ENCODE assay signal across 21 cellular contexts in the genomic region with DNA sequence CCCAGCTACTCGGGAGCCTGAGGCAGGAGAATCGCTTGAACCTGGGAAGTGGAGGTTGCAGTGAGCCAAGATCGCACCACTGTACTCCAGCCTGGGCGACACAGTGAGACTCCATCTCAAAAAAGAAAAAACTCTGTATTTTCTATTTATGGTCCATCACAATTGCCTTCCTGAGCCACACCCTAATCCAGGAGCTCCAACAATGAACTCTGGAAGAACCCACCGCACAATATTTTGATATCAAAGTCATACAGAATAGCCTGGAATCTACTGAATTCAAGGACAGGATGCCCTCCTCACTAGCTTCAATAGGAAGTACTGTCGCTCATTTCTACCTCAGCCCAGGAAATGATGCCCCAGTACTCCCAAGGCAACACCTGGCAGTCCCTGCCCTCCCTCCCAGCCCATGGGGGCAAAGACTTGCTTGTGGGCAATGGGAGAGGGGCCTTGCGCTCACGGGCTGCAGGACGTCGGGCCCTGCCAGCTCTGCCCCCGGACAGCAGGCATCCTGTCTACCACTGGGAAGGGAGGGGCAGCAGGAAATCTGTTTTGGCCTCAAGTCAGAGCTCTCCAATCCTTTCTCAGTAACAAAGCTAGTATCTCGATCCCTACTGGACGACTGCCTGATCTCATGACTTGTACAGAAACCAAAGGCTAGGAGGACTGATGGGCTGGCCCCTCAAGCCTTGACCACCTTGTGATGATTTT. TPM values are rescaled to one million over a fixed set of nuclear protein-coding genes. Genes with fewer than 3 reads are reported as not detected.
A peak's percentile ranks its signal among the peaks of the same experiment; 100 is the strongest.
DNase-seq lines count a peak whose midpoint lies in the region; ATAC-seq, FAIRE-seq and TF ChIP-seq lines count a peak whose summit lies in the region.
"Had no signal": no experiment of that assay in that cellular context is flagged by ENCODE, and none has a peak within 500 bp of the region (broad histone marks: within the 10 kb centered on the region; RNA-seq: fewer than 3 reads in every experiment).

No MANE protein-coding gene starts in this region.

- no TSS peak for BruUV-seq in HepG2 (replicated peaks; lab: Mats Ljungman, UMichigan)

- no peak overlapping the region for H3K4me3 Mint-ChIP-seq in nephron progenitor cell

- no peak for FAIRE-seq in HepG2 (lab: Jason Lieb, UNC)
- FAIRE-seq: GM18507, RCC 7860 had no signal

- no peak overlapping the region for H2AFZ ChIP-seq in HepG2 (ENCODE audit: low read length)

- DNase-seq in right lobe of liver (no peak), HepG2 (ENCODE audit: low spot score) (no peak), right atrium auricular region (ENCODE audit: low spot score) (no peak), nephron progenitor cell (no peak), upper lobe of right lung (no peak), cerebellar cortex (ENCODE audit: low spot score) (no peak), DMS53 treated with DMSO at 0.1 percent for 48 hours (lab: John Stamatoyannopoulos, UW; ENCODE audit: unreplicated experiment) (no peak)
- no peak for DNase-seq in stimulated activated naive CD8-positive, alpha-beta T cell treated with anti-CD3 and anti-CD28 coated beads, Interleukin-15, Interleukin-2, amounts not matched to agents 100 U/mL and 50 U/mL, for 24 hours
- DNase-seq: Calu3; CD8-positive, alpha-beta memory T cell; GDM1; GOT3; MG63; NCI-H1417; NCI-H187; NCI-H446; NCI-H526; SHP77 had no signal

- no peaks in the 10 kb centered on the region for H3K27me3 Mint-ChIP-seq in nephron progenitor cell (ENCODE audit: low read depth, poor library complexity)

- ATAC-seq in right lobe of liver, result peak in 3 of 4 donors; percentile 14 to 22 (median 22)
- ATAC-seq in HepG2, result no peak
- peak; percentile 34 for ATAC-seq in upper lobe of right lung
- ATAC-seq in stimulated activated naive CD8-positive, alpha-beta T cell treated with anti-CD3 and anti-CD28 coated beads, Interleukin-15, Interleukin-2, amounts not matched to agents 100 U/mL and 50 U/mL, for 24 hours, result no peak

- in situ Hi-C loops in HepG2 (cut with HindIII; ENCODE audit: extremely low pct_ligation_motif_present, low pct_unique_long_range_greater_than_20kb), result no loop called here

- H3K36me3 Mint-ChIP-seq in nephron progenitor cell (ENCODE audit: low read depth), result peaks cover 82% of the 10 kb centered on the region

- no peaks in the 10 kb centered on the region for H4K20me1 ChIP-seq in HepG2 (ENCODE audit: insufficient read depth, low read length)

- no peaks in the 10 kb centered on the region for H3K4me1 Mint-ChIP-seq in nephron progenitor cell

- H3K36me3 ChIP-seq in right lobe of liver (peaks cover 0 to 72% (median 25%) of the 10 kb centered on the region in 4 donors), HepG2 (replicated peaks in 1 of 2; ENCODE audit: control insufficient read depth in 1 of 2, insufficient read depth in 2 of 2, low read length in 2 of 2) (peaks cover 13 to 61% of the 10 kb centered on the region in 2 experiments), right atrium auricular region (peaks cover 79% of the 10 kb centered on the region), upper lobe of right lung (peaks cover 91% of the 10 kb centered on the region)

- TF ChIP-seq RAD21 in HepG2 (CRISPR knock-in tag; IDR thresholded peaks at IDR 0.05), result no peak

- peaks cover 10% of the 10 kb centered on the region for H3K9me3 Mint-ChIP-seq in nephron progenitor cell

- intact Hi-C loops in right lobe of liver (cut with DNase I) (no loop called here), HepG2 (cut with micrococcal nuclease; ENCODE audit: unreplicated experiment) (no loop called here), upper lobe of right lung (cut with DNase I) (no loop called here)

- H3K4me3 ChIP-seq in right lobe of liver (no peak overlapping the region), HepG2 (replicated peaks in 1 of 3; ENCODE audit: insufficient read depth in 1 of 3, low read depth in 2 of 3, low read length in 3 of 3) (no peak overlapping the region), right atrium auricular region (no peak overlapping the region), upper lobe of right lung (no peak overlapping the region)
- H3K4me3 ChIP-seq: MG63 had no signal

- POLR2A ChIA-PET in HepG2 (lab: Yijun Ruan, JAX), result no interaction called here

- TF ChIP-seq EP300 in HepG2 (IDR thresholded peaks at IDR 0.05; ENCODE audit: low read depth in 2 of 2, low read length in 2 of 2) (no peak), HepG2 (CRISPR knock-in tag; IDR thresholded peaks at IDR 0.05; ENCODE audit: borderline replicate concordance) (no peak)

- H3K27ac Mint-ChIP-seq in nephron progenitor cell, result peak overlapping the region; percentile 18

- WGBS in right lobe of liver (ENCODE audit: insufficient coverage, low coverage, low lambda C conversion rate, missing lambda C conversion rate), result 63% methylated on average over 4 of the region's 13 CpGs
- WGBS in HepG2 (ENCODE audit: low lambda C conversion rate), result 95% methylated on average over 10 of the region's 13 CpGs

- no peak overlapping the region for H3K4me2 ChIP-seq in HepG2 (ENCODE audit: low read depth, low read length)

- TF ChIP-seq CTCF in right lobe of liver (IDR thresholded peaks at IDR 0.05) (no peak), HepG2 (CRISPR knock-in tag; IDR thresholded peaks at IDR 0.05) (no peak), right atrium auricular region (IDR thresholded peaks at IDR 0.05) (no peak), nephron progenitor cell (IDR thresholded peaks at IDR 0.05) (no peak), upper lobe of right lung (IDR thresholded peaks at IDR 0.05) (no peak)

- H3K4me1 ChIP-seq in right lobe of liver (no peaks in the 10 kb centered on the region), HepG2 (ENCODE audit: insufficient read depth, low read length) (no peaks in the 10 kb centered on the region), right atrium auricular region (peaks cover 0 to 10% of the 10 kb centered on the region in 2 donors), upper lobe of right lung (no peaks in the 10 kb centered on the region)

- no peak overlapping the region for H3K27ac ChIP-seq in right lobe of liver
- H3K27ac ChIP-seq in HepG2 (ENCODE audit: extremely low read length, insufficient read depth, low read length), result no peak overlapping the region
- H3K27ac ChIP-seq in right atrium auricular region, result peak overlapping the region; percentile 36 to 39
- H3K27ac ChIP-seq in upper lobe of right lung, result no peak overlapping the region
- H3K27ac ChIP-seq: C4-2B had no signal

- H3K27me3 ChIP-seq in right lobe of liver (no peaks in the 10 kb centered on the region), HepG2 (ENCODE audit: control insufficient read depth in 1 of 2, insufficient read depth in 2 of 2, low read length in 2 of 2) (no peaks in the 10 kb centered on the region), right atrium auricular region (no peaks in the 10 kb centered on the region), upper lobe of right lung (no peaks in the 10 kb centered on the region)
- H3K27me3 ChIP-seq: MG63 had no signal

- no peaks in the 10 kb centered on the region for H3K79me2 ChIP-seq in HepG2 (ENCODE audit: insufficient read depth, low read length)

- TF ChIP-seq POLR2A in right lobe of liver (IDR thresholded peaks at IDR 0.05) (no peak), HepG2 (IDR thresholded peaks at IDR 0.05; ENCODE audit: insufficient read depth in 1 of 2, low read depth in 2 of 2, low read length in 2 of 2) (no peak)

- CTCF ChIA-PET in HepG2 (lab: Yijun Ruan, JAX; ENCODE audit: low intra/inter-chr PET ratio, low total read pairs), result no interaction called here

- no peak overlapping the region for H3K9ac ChIP-seq in HepG2 (ENCODE audit: insufficient read depth, low read depth, low read length)

- no peaks in the 10 kb centered on the region for H3K9me3 ChIP-seq in right lobe of liver
- no peaks in the 10 kb centered on the region for H3K9me3 ChIP-seq in HepG2 (ENCODE audit: low read length)
- H3K9me3 ChIP-seq in right atrium auricular region, result peaks cover 0 to 3% of the 10 kb centered on the region in 2 donors
- no peaks in the 10 kb centered on the region for H3K9me3 ChIP-seq in upper lobe of right lung
- H3K9me3 ChIP-seq: MG63 had no signal

RNA-seq across cellular contexts. Expression of gene UBAC1, which starts 19.7 kb away (rescaled TPM):
- total RNA-seq in right lobe of liver (10 to 100 TPM; 15.2 to 27.0 (median 16.5) TPM), HepG2 (2016; rRNA removed; fragmentation: Illumina TruSeq; extraction: Trizol) (28.7 and 32.2 TPM in 2 replicates), right atrium auricular region (10 to 100 TPM; 58.6 to 76.9 TPM), upper lobe of right lung (30.1 TPM)
- 64.3 and 65.0 TPM in 2 replicates for total RNA-seq in HepG2 (2016; cell fraction: cytosol; rRNA removed; fragmentation: Illumina TruSeq; extraction: Trizol; ENCODE audit: low read depth)
- 24.0 and 31.6 TPM in 2 replicates for total RNA-seq in HepG2 (2016; cell fraction: insoluble cytoplasmic fraction; rRNA removed; fragmentation: Illumina TruSeq; extraction: Trizol)
- total RNA-seq in HepG2 (2016; cell fraction: membrane; rRNA removed; fragmentation: Illumina TruSeq; extraction: Trizol), result 72.1 and 78.0 TPM in 2 replicates
- 18.2 and 19.5 TPM in 2 replicates for total RNA-seq in HepG2 (2016; cell fraction: nucleus; rRNA removed; fragmentation: Illumina TruSeq; extraction: Trizol)
- 30.2 and 34.1 TPM in 2 replicates for polyA plus RNA-seq in HepG2 (2011; rRNA removed)
- polyA plus RNA-seq in HepG2 (2011; cell fraction: cytosol; rRNA removed), result 21.2 and 27.8 TPM in 2 replicates
- polyA plus RNA-seq in HepG2 (2011; cell fraction: nucleus; rRNA removed), result 62.0 and 64.4 TPM in 2 replicates
- 11.8 and 12.0 TPM in 2 replicates for polyA plus RNA-seq in HepG2 (2012)
- 61.3 and 64.0 TPM in 2 replicates for polyA plus RNA-seq in HepG2 (2016; cell fraction: cytosol; fragmentation: Illumina TruSeq; extraction: Trizol; ENCODE audit: low read depth)
- 30.7 and 32.1 TPM in 2 replicates for polyA plus RNA-seq in HepG2 (2016; cell fraction: insoluble cytoplasmic fraction; fragmentation: Illumina TruSeq; extraction: Trizol; ENCODE audit: low read depth)
- 65.3 TPM in 2 replicates for polyA plus RNA-seq in HepG2 (2016; cell fraction: membrane; fragmentation: Illumina TruSeq; extraction: Trizol; ENCODE audit: low read depth)
- polyA plus RNA-seq in HepG2 (2016; cell fraction: nucleus; fragmentation: Illumina TruSeq; extraction: Trizol; ENCODE audit: insufficient read depth, low read depth), result 36.3 and 39.7 TPM in 2 replicates
- polyA minus RNA-seq in HepG2 (2011; rRNA and poly(A)+ RNA removed; ENCODE audit: low replicate concordance), result 13.4 and 58.0 TPM in 2 replicates
- polyA minus RNA-seq in HepG2 (2011; cell fraction: cytosol; rRNA and poly(A)+ RNA removed), result 6.0 and 8.0 TPM in 2 replicates
- polyA minus RNA-seq in HepG2 (2011; cell fraction: nucleus; rRNA and poly(A)+ RNA removed), result 11.2 and 18.6 TPM in 2 replicates

RNA-seq across cellular contexts. Expression of gene CAMSAP1, which starts 34.1 kb away (rescaled TPM):
- total RNA-seq in right lobe of liver (10 to 100 TPM in 3 of 6 experiments, 1 to 10 TPM in 3; 5.2 to 16.1 (median 10.4) TPM), HepG2 (2016; rRNA removed; fragmentation: Illumina TruSeq; extraction: Trizol) (10.2 and 12.4 TPM in 2 replicates), right atrium auricular region (10 to 100 TPM; 19.4 to 21.4 TPM), upper lobe of right lung (26.5 TPM)
- 177 and 181 TPM in 2 replicates for total RNA-seq in HepG2 (2016; cell fraction: cytosol; rRNA removed; fragmentation: Illumina TruSeq; extraction: Trizol; ENCODE audit: low read depth)
- total RNA-seq in HepG2 (2016; cell fraction: insoluble cytoplasmic fraction; rRNA removed; fragmentation: Illumina TruSeq; extraction: Trizol), result 8.9 and 16.6 TPM in 2 replicates
- total RNA-seq in HepG2 (2016; cell fraction: membrane; rRNA removed; fragmentation: Illumina TruSeq; extraction: Trizol), result 41.6 and 42.6 TPM in 2 replicates
- 13.3 and 18.1 TPM in 2 replicates for total RNA-seq in HepG2 (2016; cell fraction: nucleus; rRNA removed; fragmentation: Illumina TruSeq; extraction: Trizol)
- 3.8 and 4.1 TPM in 2 replicates for polyA plus RNA-seq in HepG2 (2011; rRNA removed)
- 4.6 and 6.9 TPM in 2 replicates for polyA plus RNA-seq in HepG2 (2011; cell fraction: cytosol; rRNA removed)
- polyA plus RNA-seq in HepG2 (2011; cell fraction: nucleus; rRNA removed), result 5.7 and 6.6 TPM in 2 replicates
- polyA plus RNA-seq in HepG2 (2012), result 6.8 and 8.3 TPM in 2 replicates
- polyA plus RNA-seq in HepG2 (2016; cell fraction: cytosol; fragmentation: Illumina TruSeq; extraction: Trizol; ENCODE audit: low read depth), result 0.67 and 0.97 TPM in 2 replicates
- polyA plus RNA-seq in HepG2 (2016; cell fraction: insoluble cytoplasmic fraction; fragmentation: Illumina TruSeq; extraction: Trizol; ENCODE audit: low read depth), result 8.6 and 9.1 TPM in 2 replicates
- polyA plus RNA-seq in HepG2 (2016; cell fraction: membrane; fragmentation: Illumina TruSeq; extraction: Trizol; ENCODE audit: low read depth), result 2.4 and 2.5 TPM in 2 replicates
- 13.6 and 16.2 TPM in 2 replicates for polyA plus RNA-seq in HepG2 (2016; cell fraction: nucleus; fragmentation: Illumina TruSeq; extraction: Trizol; ENCODE audit: insufficient read depth, low read depth)
- polyA minus RNA-seq in HepG2 (2011; rRNA and poly(A)+ RNA removed; ENCODE audit: low replicate concordance), result 13.5 and 58.6 TPM in 2 replicates
- polyA minus RNA-seq in HepG2 (2011; cell fraction: cytosol; rRNA and poly(A)+ RNA removed), result 18.0 and 25.6 TPM in 2 replicates
- polyA minus RNA-seq in HepG2 (2011; cell fraction: nucleus; rRNA and poly(A)+ RNA removed), result 10.9 and 12.2 TPM in 2 replicates

Comparison
In these comparisons a context has a peak if more than half of its experiments do, and no peak if none do; other contexts are left out.
1. ATAC-seq: peak in right lobe of liver (3 of 4) and upper lobe of right lung (single experiment); none in HepG2 (single experiment) and stimulated activated naive CD8-positive, alpha-beta T cell treated with anti-CD3 and anti-CD28 coated beads, Interleukin-15, Interleukin-2, amounts not matched to agents 100 U/mL and 50 U/mL, for 24 hours (single experiment).
2. H3K27ac ChIP-seq: peak in right atrium auricular region (2 of 2); none in right lobe of liver (0 of 3), HepG2 (single experiment) and upper lobe of right lung (single experiment).